Comparison of ENCODE assay signal across 25 cellular contexts in genomic region chr5:74094096-74094778, GRCh38.
DNase-seq lines count a peak whose midpoint lies in the region; ATAC-seq and TF ChIP-seq lines count a peak whose summit lies in the region.
"Had no signal": no experiment of that assay in that cellular context is flagged by ENCODE, and none has a peak within 500 bp of the region (broad histone marks: within the 10 kb centered on the region; RNA-seq: fewer than 3 reads in every experiment).

No MANE protein-coding gene starts in this region.

- H3K36me3 ChIP-seq in mammary epithelial cell (ENCODE audit: insufficient read depth, low read length) (no peaks in the 10 kb centered on the region), upper lobe of right lung (no peaks in the 10 kb centered on the region), vagina (no peaks in the 10 kb centered on the region)
- H3K36me3 ChIP-seq: SJCRH30, thyroid gland had no signal

- dilution Hi-C loops in mammary epithelial cell (cut with HindIII; ENCODE audit: low sequenced_read_pairs) = loop anchor here (5.0 kb wide), 1 partner anchor 88 kb away; no protein-coding TSS in a partner anchor

- TF ChIP-seq CTCF in mammary epithelial cell (conservative IDR thresholded peaks at IDR 0.05 in 1 of 2, IDR thresholded peaks at IDR 0.05 in 1 of 2; ENCODE audit: extremely low read depth in 1 of 2, insufficient read depth in 1 of 2, low read depth in 1 of 2, low read length in 2 of 2) (no peak), upper lobe of right lung (IDR thresholded peaks at IDR 0.05) (no peak), vagina (IDR thresholded peaks at IDR 0.05) (no peak)

- no peak for ATAC-seq in GM18517 (IDR thresholded peaks at IDR 0.05; ENCODE audit: unreplicated experiment)
- ATAC-seq in upper lobe of right lung = no peak
- ATAC-seq: activated T-helper 17 cell treated with anti-CD3 and anti-CD28 coated beads, Interleukin-2, amount 50 U/mL, for 72 hours; left lobe of liver; Panc1 had no signal

- H2AFZ ChIP-seq in mammary epithelial cell (ENCODE audit: low read depth, low read length) = no peak overlapping the region

- BruUV-seq in mammary epithelial cell (replicated peaks; lab: Mats Ljungman, UMichigan) = no TSS peak

- peak; percentile 15 for DNase-seq in EH (ENCODE audit: low read depth)
- peak; percentile 24 for DNase-seq in NCI-H2171 (lab: John Stamatoyannopoulos, UW)
- DNase-seq in mammary epithelial cell = peak; percentile 51
- DNase-seq in glomerular endothelial cell (ENCODE audit: extremely low read depth, low read depth, low spot score) = peak; percentile 39
- no peak for DNase-seq in upper lobe of right lung
- no peak for DNase-seq in NCI-H2227 (lab: John Stamatoyannopoulos, UW; ENCODE audit: unreplicated experiment)
- no peak for DNase-seq in vagina (ENCODE audit: extremely low spot score in 2 of 2)
- DNase-seq: activated CD4-positive, alpha-beta T cell treated with anti-CD3 and anti-CD28 coated beads for 4 hours; activated naive CD8-positive, alpha-beta T cell treated with anti-CD3 and anti-CD28 coated beads for 36 hours; CD4-positive, CD25-positive, alpha-beta regulatory T cell; DMS53; midbrain; NCI-H2081; NCI-H774; posterior cingulate gyrus; SJCRH30; stimulated activated CD4-positive, alpha-beta T cell treated with anti-CD3 and anti-CD28 coated beads, Interleukin-2, amount 100 ng/mL, for 24 hours; stimulated activated naive CD4-positive, alpha-beta T cell treated with Interleukin-2 at 50 U/mL for 16 hours; thyroid gland had no signal

- in situ Hi-C loops in mammary epithelial cell (cut with MboI; ENCODE audit: low sequenced_read_pairs in 2 of 2) = no loop called here

- H3K9me3 ChIP-seq in mammary epithelial cell (replicated peaks; ENCODE audit: insufficient read depth, low read length) = no peaks in the 10 kb centered on the region
- no peaks in the 10 kb centered on the region for H3K9me3 ChIP-seq in upper lobe of right lung
- no peaks in the 10 kb centered on the region for H3K9me3 ChIP-seq in vagina
- H3K9me3 ChIP-seq: thyroid gland had no signal

- H3K27ac ChIP-seq in mammary epithelial cell (ENCODE audit: insufficient read depth, low read depth, low read length) (no peak overlapping the region), upper lobe of right lung (no peak overlapping the region), vagina (no peak overlapping the region)
- H3K27ac ChIP-seq: HL-60, SJCRH30, skin epidermis, thyroid gland had no signal

- no peaks in the 10 kb centered on the region for H4K20me1 ChIP-seq in mammary epithelial cell (ENCODE audit: insufficient read depth, low read length)

- intact Hi-C loops in mammary epithelial cell (cut with micrococcal nuclease) = no loop called here
- intact Hi-C loops in upper lobe of right lung (cut with DNase I) = no loop called here
- intact Hi-C loops in vagina (cut with DNase I) = no loop called here

- no peak for TF ChIP-seq POLR2A in vagina (IDR thresholded peaks at IDR 0.05)

- 73% methylated on average over 5 of the region's 5 CpGs for WGBS in mammary epithelial cell (ENCODE audit: low coverage, missing lambda C conversion rate)

- H3K4me1 ChIP-seq in mammary epithelial cell (ENCODE audit: insufficient read depth, low read length) (no peaks in the 10 kb centered on the region), upper lobe of right lung (peaks cover 4% of the 10 kb centered on the region), vagina (peaks cover 9% of the 10 kb centered on the region)

- no peak overlapping the region for H3K9ac ChIP-seq in mammary epithelial cell (ENCODE audit: insufficient read depth, low read length)

- H3K79me2 ChIP-seq in mammary epithelial cell (ENCODE audit: insufficient read depth, low read length) = no peaks in the 10 kb centered on the region

- H3K4me2 ChIP-seq in mammary epithelial cell (ENCODE audit: insufficient read depth, low read depth, low read length) = no peak overlapping the region

- no peaks in the 10 kb centered on the region for H3K27me3 ChIP-seq in mammary epithelial cell (ENCODE audit: insufficient read depth, low read length)
- no peaks in the 10 kb centered on the region for H3K27me3 ChIP-seq in upper lobe of right lung
- no peaks in the 10 kb centered on the region for H3K27me3 ChIP-seq in vagina
- H3K27me3 ChIP-seq: SJCRH30, thyroid gland had no signal

- CTCF ChIA-PET in mammary epithelial cell (lab: Charles Lee; ENCODE audit: low non-redundant PET) = no interaction called here

- no peak overlapping the region for H3K4me3 ChIP-seq in mammary epithelial cell (replicated peaks in 1 of 3; ENCODE audit: insufficient read depth in 1 of 3, low read depth in 2 of 3, low read length in 3 of 3)
- H3K4me3 ChIP-seq in upper lobe of right lung = no peak overlapping the region
- H3K4me3 ChIP-seq in vagina = no peak overlapping the region
- H3K4me3 ChIP-seq: SJCRH30, skin epidermis, thyroid gland had no signal

Comparison
In these comparisons a context has a peak if more than half of its experiments do, and no peak if none do; other contexts are left out.
1. DNase-seq: peak in EH (single experiment), NCI-H2171 (single experiment), mammary epithelial cell (single experiment) and glomerular endothelial cell (single experiment); none in upper lobe of right lung (single experiment), NCI-H2227 (single experiment) and vagina (0 of 2).